In the genomic region with DNA sequence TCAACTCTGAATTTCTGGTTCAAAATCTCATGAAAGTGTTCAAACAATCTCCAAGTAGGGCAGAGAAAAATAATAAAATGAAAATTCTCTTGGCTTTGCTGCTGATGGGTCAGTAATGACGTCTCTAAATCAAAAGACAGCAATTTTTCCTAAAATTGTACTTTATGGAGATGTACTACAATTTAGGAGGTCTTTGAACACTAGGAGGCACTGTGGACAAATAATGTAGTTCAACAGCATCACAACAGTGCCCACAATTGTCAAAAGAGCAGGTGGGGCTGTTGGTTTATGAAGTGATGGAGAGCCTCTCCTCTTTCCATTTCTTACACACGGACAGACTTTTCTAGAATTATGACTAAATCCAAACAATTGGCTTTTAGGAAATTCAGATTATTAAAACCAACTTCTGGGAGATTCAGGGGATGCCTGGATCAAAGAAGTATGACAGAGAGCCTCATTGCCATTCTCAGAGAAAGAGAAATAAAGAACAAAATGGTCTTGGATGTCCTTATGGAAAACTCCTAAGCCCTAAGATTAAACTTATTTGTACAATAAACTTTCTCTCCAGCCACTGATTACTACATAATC, we compare ENCODE assay signal across 8 cellular contexts. TPM values are rescaled to one million over a fixed set of nuclear protein-coding genes. Genes with fewer than 3 reads are reported as not detected.
A peak's percentile ranks its signal among the peaks of the same experiment; 100 is the strongest.
DNase-seq lines count a peak whose midpoint lies in the region; ATAC-seq, FAIRE-seq and TF ChIP-seq lines count a peak whose summit lies in the region.

No MANE protein-coding gene starts in this region.

- H3K9me3 ChIP-seq in CD8-positive, alpha-beta memory T cell (ENCODE audit: low read length), result no peaks in the 10 kb centered on the region
- no peaks in the 10 kb centered on the region for H3K9me3 ChIP-seq in GM23248 (ENCODE audit: low read depth)
- H3K9me3 ChIP-seq in pancreas, result no peaks in the 10 kb centered on the region

- H3K27ac ChIP-seq in CD8-positive, alpha-beta memory T cell (ENCODE audit: low read depth, low read length), result no peak overlapping the region
- H3K27ac ChIP-seq in GM23248 (no peak overlapping the region), pancreas (no peak overlapping the region)

- H3K4me1 ChIP-seq in CD8-positive, alpha-beta memory T cell (ENCODE audit: insufficient read depth, low read length), result no peaks in the 10 kb centered on the region
- H3K4me1 ChIP-seq in GM23248 (ENCODE audit: insufficient read depth) (no peaks in the 10 kb centered on the region), pancreas (no peaks in the 10 kb centered on the region)

- H3K9me2 ChIP-seq in GM23248 (ENCODE audit: insufficient read depth), result no peaks in the 10 kb centered on the region

- H3K4me3 ChIP-seq in CD8-positive, alpha-beta memory T cell (ENCODE audit: low read length), result no peak overlapping the region
- H3K4me3 ChIP-seq in GM23248 (no peak overlapping the region), pancreas (no peak overlapping the region)

- in situ Hi-C loops in GM23248 (cut with MboI), result no loop called here

- no peaks in the 10 kb centered on the region for H3K27me3 ChIP-seq in CD8-positive, alpha-beta memory T cell (ENCODE audit: insufficient read depth, low read length, poor library complexity, severe bottlenecking)
- no peaks in the 10 kb centered on the region for H3K27me3 ChIP-seq in GM23248 (replicated peaks; ENCODE audit: insufficient read depth)
- H3K27me3 ChIP-seq in pancreas, result no peaks in the 10 kb centered on the region

- H3K4me3 Mint-ChIP-seq in CD8-positive, alpha-beta memory T cell, result no peak overlapping the region
- H3K4me3 Mint-ChIP-seq in activated B cell treated with CpG ODN at 0.5 μM for 24 hours, result no peak overlapping the region

- WGBS in GM23248 (ENCODE audit: low coverage in 1 of 2, low lambda C conversion rate in 2 of 2, missing lambda C conversion rate in 2 of 2), 2 experiments, result 1 to 7% methylated on average over 2 of the region's 2 CpGs
- WGBS in pancreas, 2 donors, result 11 to 12% methylated on average over 2 of the region's 2 CpGs

- no peaks in the 10 kb centered on the region for H3K9me3 Mint-ChIP-seq in CD8-positive, alpha-beta memory T cell
- H3K9me3 Mint-ChIP-seq in activated B cell treated with CpG ODN at 0.5 μM for 24 hours, result no peaks in the 10 kb centered on the region

- POLR2A ChIA-PET in CD8-positive, alpha-beta memory T cell (lab: Charles Lee), result interaction anchor here (0.7 kb wide), 1 partner anchor 640 kb away, joined by 3 read pairs; no protein-coding TSS in a partner anchor
- POLR2A ChIA-PET in activated B cell treated with CpG ODN at 0.5 μM for 24 hours (lab: Charles Lee), result interaction anchor here (0.7 to 1.1 kb wide), 3 partner anchors 60 to 122 kb away, joined by 3 to 6 read pairs (median 4); no protein-coding TSS in a partner anchor

- H3K4me2 ChIP-seq in GM23248 (ENCODE audit: unreplicated experiment), result no peak overlapping the region

- H3K9ac ChIP-seq in GM23248, result no peak overlapping the region

- intact Hi-C loops in activated B cell treated with CpG ODN at 0.5 μM for 24 hours (cut with micrococcal nuclease) (loop anchor here (1.0 to 5.0 kb wide), 6 partner anchors 39 to 616 kb away; partner anchors contain the start of genes BECN1, CCR10 and CNTNAP1), pancreas (cut with DNase I) (loop anchor here in 1 of 3 donors (5.0 to 10.0 kb wide), 2 partner anchors 41 to 104 kb away; partner anchors contain the start of genes BECN1 and RAMP2)

- H3K79me2 ChIP-seq in GM23248 (ENCODE audit: insufficient read depth), result no peaks in the 10 kb centered on the region

- H3F3A ChIP-seq in GM23248 (ENCODE audit: insufficient read depth), result no peaks in the 10 kb centered on the region

- TF ChIP-seq CTCF in activated B cell treated with CpG ODN at 0.5 μM for 24 hours (IDR thresholded peaks at IDR 0.05) (no peak), pancreas (IDR thresholded peaks at IDR 0.05) (peak in 3 of 4 donors; percentile 39 to 49 (median 42))

- no peaks in the 10 kb centered on the region for H3K27me3 Mint-ChIP-seq in CD8-positive, alpha-beta memory T cell
- no peaks in the 10 kb centered on the region for H3K27me3 Mint-ChIP-seq in activated B cell treated with CpG ODN at 0.5 μM for 24 hours

- ATAC-seq in activated B cell treated with CpG ODN at 0.5 μM for 24 hours (ENCODE audit: low read depth) (peak; percentile 73), pancreas (peak; percentile 69 to 94 (median 90)), GM19023 (IDR thresholded peaks at IDR 0.05; ENCODE audit: unreplicated experiment) (no peak), HG03442 (IDR thresholded peaks at IDR 0.05; ENCODE audit: unreplicated experiment) (no peak)

- H3K27ac Mint-ChIP-seq in CD8-positive, alpha-beta memory T cell, result peak overlapping the region in 4 of 8 donors; percentile 18 to 78 (median 40)
- peak overlapping the region; percentile 20 for H3K27ac Mint-ChIP-seq in activated B cell treated with CpG ODN at 0.5 μM for 24 hours

- FAIRE-seq in frontal cortex (lab: Jason Lieb, UNC) (no peak), pancreas (lab: Jason Lieb, UNC) (peak; percentile 34)

- no peak overlapping the region for H2AFZ ChIP-seq in GM23248

- peaks cover 59% of the 10 kb centered on the region for H3K36me3 ChIP-seq in CD8-positive, alpha-beta memory T cell (ENCODE audit: insufficient read depth, low read length)
- H3K36me3 ChIP-seq in GM23248 (ENCODE audit: low read depth) (peaks cover 62% of the 10 kb centered on the region), pancreas (peaks cover 8 to 67% (median 31%) of the 10 kb centered on the region in 3 donors)

- DNase-seq in CD8-positive, alpha-beta memory T cell, result peak in 3 of 5 donors; percentile 6 to 61 (median 45)
- peak; percentile 81 for DNase-seq in GM23248
- peak; percentile 16 for DNase-seq in NCI-H2196 treated with DMSO at 0.1 percent for 48 hours (lab: John Stamatoyannopoulos, UW; ENCODE audit: unreplicated experiment)
- DNase-seq in activated B cell treated with CpG ODN at 0.5 μM for 24 hours, result no peak
- peak; percentile 51 to 67 for DNase-seq in frontal cortex (ENCODE audit: low spot score in 2 of 2)
- DNase-seq in pancreas, result peak in 2 of 6 donors; percentile 24

- no peaks in the 10 kb centered on the region for H4K20me1 ChIP-seq in GM23248 (ENCODE audit: insufficient read depth)

- peaks cover 0 to 14% (median 4%) of the 10 kb centered on the region in 3 donors for H3K4me1 Mint-ChIP-seq in CD8-positive, alpha-beta memory T cell
- peaks cover 2% of the 10 kb centered on the region for H3K4me1 Mint-ChIP-seq in activated B cell treated with CpG ODN at 0.5 μM for 24 hours

- CTCF ChIA-PET in CD8-positive, alpha-beta memory T cell (lab: Charles Lee), result interaction anchor here (1.1 kb wide), 1 partner anchor 42 kb away, joined by 3 read pairs; no protein-coding TSS in a partner anchor
- CTCF ChIA-PET in activated B cell treated with CpG ODN at 0.5 μM for 24 hours (lab: Charles Lee), result interaction anchor here (0.9 to 2.6 kb wide), 3 partner anchors 42 to 103 kb away, joined by 3 to 22 read pairs (median 7); partner anchors contain the start of gene BECN1

- H3K36me3 Mint-ChIP-seq in CD8-positive, alpha-beta memory T cell, result peaks cover 28 to 77% (median 38%) of the 10 kb centered on the region in 3 donors
- peaks cover 77% of the 10 kb centered on the region for H3K36me3 Mint-ChIP-seq in activated B cell treated with CpG ODN at 0.5 μM for 24 hours (ENCODE audit: low read depth)

RNA-seq across cellular contexts. Expression of gene EZH1, which starts 23.8 kb away (rescaled TPM):
- total RNA-seq in CD8-positive, alpha-beta memory T cell, result 10 to 100 TPM; 40.8 to 42.6 TPM
- polyA plus RNA-seq in CD8-positive, alpha-beta memory T cell, result 37.2 TPM
- 22.4 and 22.5 TPM in 2 replicates for total RNA-seq in GM23248 (2014; rRNA removed; shearing (Covaris generic))
- polyA plus RNA-seq in GM23248 (2016; fragmentation: Nextera tagmentation; extraction: Ambion mirVana) (19.9 and 22.8 TPM in 2 replicates), pancreas (10 to 100 TPM; 16.3 to 23.3 TPM)
- total RNA-seq in activated B cell treated with CpG ODN at 0.5 μM for 24 hours (74.7 and 81.6 TPM in 2 replicates), frontal cortex (24.9 TPM), pancreas (10 to 100 TPM in 5 of 6 donors, 1 to 10 TPM in 1; 8.8 to 25.4 (median 14.6) TPM)

RNA-seq across cellular contexts. Expression of gene CNTNAP1, which starts 38.8 kb away (rescaled TPM):
- 1 to 10 TPM; 1.2 to 1.7 TPM for total RNA-seq in CD8-positive, alpha-beta memory T cell
- polyA plus RNA-seq in CD8-positive, alpha-beta memory T cell, result 1.1 TPM
- 23.3 and 24.5 TPM in 2 replicates for total RNA-seq in GM23248 (2014; rRNA removed; shearing (Covaris generic))
- polyA plus RNA-seq in GM23248 (2016; fragmentation: Nextera tagmentation; extraction: Ambion mirVana) (3.2 and 3.6 TPM in 2 replicates), pancreas (10 to 100 TPM in 1 of 2 donors, 1 to 10 TPM in 1; 8.1 to 20.0 TPM)
- total RNA-seq in activated B cell treated with CpG ODN at 0.5 μM for 24 hours (16.4 and 21.3 TPM in 2 replicates), frontal cortex (5.3 TPM), pancreas (10 to 100 TPM in 1 of 6 donors, 1 to 10 TPM in 5; 3.1 to 10.4 (median 5.4) TPM)

RNA-seq across cellular contexts. Expression of gene CCR10, which starts 39.4 kb away (rescaled TPM):
- total RNA-seq in CD8-positive, alpha-beta memory T cell, result under 1 TPM; 0.18 to 0.20 TPM
- 1.9 TPM for polyA plus RNA-seq in CD8-positive, alpha-beta memory T cell
- total RNA-seq in GM23248 (2014; rRNA removed; shearing (Covaris generic)), result 1.1 and 3.5 TPM in 2 replicates
- 1.6 and 2.5 TPM in 2 replicates for polyA plus RNA-seq in GM23248 (2016; fragmentation: Nextera tagmentation; extraction: Ambion mirVana)
- 1.2 and 1.4 TPM in 2 replicates for total RNA-seq in activated B cell treated with CpG ODN at 0.5 μM for 24 hours
- 0.41 TPM for total RNA-seq in frontal cortex
- total RNA-seq in pancreas, result 1 to 10 TPM in 1 of 6 donors, under 1 TPM in 5; 0.09 to 1.0 (median 0.49) TPM
- polyA plus RNA-seq in pancreas, result 1 to 10 TPM in 1 of 2 donors, under 1 TPM in 1; 0.91 to 1.1 TPM

RNA-seq across cellular contexts. Expression of gene RAMP2, which starts 39.9 kb away (rescaled TPM):
- not detected for total RNA-seq in CD8-positive, alpha-beta memory T cell
- not detected for polyA plus RNA-seq in CD8-positive, alpha-beta memory T cell
- total RNA-seq in GM23248 (2014; rRNA removed; shearing (Covaris generic)), result 3.7 TPM in 1 of 2 replicates, not detected in the other
- polyA plus RNA-seq in GM23248 (2016; fragmentation: Nextera tagmentation; extraction: Ambion mirVana) (2.3 and 2.4 TPM in 2 replicates), pancreas (10 to 100 TPM; 15.9 to 26.5 TPM)
- total RNA-seq in activated B cell treated with CpG ODN at 0.5 μM for 24 hours (not detected in 2 replicates), frontal cortex (15.9 TPM), pancreas (1 to 10 TPM; 2.4 to 9.2 (median 4.7) TPM)

RNA-seq across cellular contexts. Expression of gene PLEKHH3, which starts 44.3 kb away (rescaled TPM):
- total RNA-seq in CD8-positive, alpha-beta memory T cell, result under 1 TPM; 0.38 to 0.70 TPM
- polyA plus RNA-seq in CD8-positive, alpha-beta memory T cell, result not detected
- 19.0 and 32.2 TPM in 2 replicates for total RNA-seq in GM23248 (2014; rRNA removed; shearing (Covaris generic))
- polyA plus RNA-seq in GM23248 (2016; fragmentation: Nextera tagmentation; extraction: Ambion mirVana), result 6.4 and 7.5 TPM in 2 replicates
- 0.80 and 1.4 TPM in 2 replicates for total RNA-seq in activated B cell treated with CpG ODN at 0.5 μM for 24 hours
- 2.0 TPM for total RNA-seq in frontal cortex
- 10 to 100 TPM; 24.7 to 90.6 (median 33.3) TPM for total RNA-seq in pancreas
- 100 to 1,000 TPM; 148 to 215 TPM for polyA plus RNA-seq in pancreas

Comparison
In these comparisons a context has a peak if more than half of its experiments do, and no peak if none do; other contexts are left out.
1. ATAC-seq: peak in activated B cell treated with CpG ODN at 0.5 μM for 24 hours (single experiment) and pancreas (4 of 4); none in GM19023 (single experiment) and HG03442 (single experiment).